ENCODE assay signal across 12 cellular contexts in genomic region chr20:47195573-47195972, GRCh38.
"Had no signal": no experiment of that assay in that cellular context is flagged by ENCODE, and none has a peak within 500 bp of the region (broad histone marks: within the 10 kb centered on the region; RNA-seq: fewer than 3 reads in every experiment).

No MANE protein-coding gene starts in this region.

- H3K9me3 ChIP-seq: adrenal gland, breast epithelium, MG63 had no signal

- H3K27me3 ChIP-seq: adrenal gland, breast epithelium, MG63 had no signal

- DNase-seq: activated CD4-positive, alpha-beta T cell treated with anti-CD3 and anti-CD28 coated beads for 4 hours; activated CD8-positive, alpha-beta memory T cell treated with anti-CD3 and anti-CD28 coated beads, Interleukin-2, amount 50 U/mL, for 4 hours; activated CD8-positive, alpha-beta T cell treated with anti-CD3 and anti-CD28 coated beads for 36 hours; activated naive CD4-positive, alpha-beta T cell treated with anti-CD3 and anti-CD28 coated beads, Interleukin-2, amount 50 U/mL, for 16 hours; activated naive CD8-positive, alpha-beta T cell treated with anti-CD3 and anti-CD28 coated beads, Interleukin-2, amount 10 ng/mL, durations not matched to agents 7 days and 5 days; activated T-cell treated with anti-CD3 and anti-CD28 coated beads, Interleukin-2, amount 50 U/mL, for 1 hour; MG63; NCI-H1417 treated with DMSO at 0.1 percent for 48 hours; NCI-H2029; RPMI8226 had no signal

- H3K4me1 ChIP-seq: adrenal gland, breast epithelium had no signal

- H3K4me3 ChIP-seq: adrenal gland, MG63 had no signal

- H3K36me3 ChIP-seq: adrenal gland, breast epithelium, MG63 had no signal

- H3K27ac ChIP-seq: adrenal gland, breast epithelium had no signal
